Comparison of ENCODE assay signal across 8 cellular contexts in genomic region chr17:18857864-18858566, GRCh38. TPM values are rescaled to one million over a fixed set of nuclear protein-coding genes. Genes with fewer than 3 reads are reported as not detected.
A peak's percentile ranks its signal among the peaks of the same experiment; 100 is the strongest.
DNase-seq lines count a peak whose midpoint lies in the region; ATAC-seq and TF ChIP-seq lines count a peak whose summit lies in the region.

TSS of gene PRPSAP2 (plus strand) at chr17:18858131. CDS start at chr17:18865834, 7,703 bp downstream.

- no TSS peak for BruUV-seq in PC-9 (replicated peaks; lab: Mats Ljungman, UMichigan)

- H3K79me2 ChIP-seq in PC-9 (ENCODE audit: low read depth): peaks cover 43% of the 10 kb centered on the region

- intact Hi-C loops in PC-9 (cut with micrococcal nuclease; ENCODE audit: unreplicated experiment): loop anchor here (5.0 kb wide), 1 partner anchor 144 kb away; the partner anchor contains the start of gene FAM83G
- intact Hi-C loops in mucosa of descending colon (cut with DNase I, micrococcal nuclease): no loop called here

- H2AFZ ChIP-seq in PC-9: peak within 1 kb of the TSS; percentile 80

- CTCF ChIA-PET in PC-9 (lab: Charles Lee): no interaction called here

- peak; percentile 48 for ATAC-seq in GM21576 (IDR thresholded peaks at IDR 0.05; ENCODE audit: unreplicated experiment)
- ATAC-seq in mucosa of descending colon: peak; percentile 97

- POLR2A ChIA-PET in PC-9 (lab: Charles Lee; ENCODE audit: unreplicated experiment): interaction anchor here (0.5 to 0.8 kb wide), 4 partner anchors 110 to 1826 kb away, joined by 3 to 23 read pairs (median 6); no protein-coding TSS in a partner anchor

- no peak for TF ChIP-seq CTCF in PC-9 (conservative IDR thresholded peaks at IDR 0.05)
- TF ChIP-seq CTCF in epithelial cell of esophagus (IDR thresholded peaks at IDR 0.05; ENCODE audit: insufficient read depth, low read depth, low read length, missing control alignments): no peak
- no peak for TF ChIP-seq CTCF in mucosa of descending colon (IDR thresholded peaks at IDR 0.05)

- in situ Hi-C loops in Caki2 (cut with HindIII; ENCODE audit: low pct_unique_long_range_greater_than_20kb, low sequenced_read_pairs): no loop called here

- peaks cover 3% of the 10 kb centered on the region; the same call in 1 of the 2 replicates for H3F3A ChIP-seq in PC-9 (ENCODE audit: insufficient read depth, low read depth)

- peak within 1 kb of the TSS; percentile 76 for H3K4me2 ChIP-seq in PC-9

- H3K9me3 ChIP-seq in PC-9 (ENCODE audit: insufficient read depth, low read depth) (no peaks in the 10 kb centered on the region), mucosa of descending colon (no peaks in the 10 kb centered on the region)

- H3K36me3 ChIP-seq in PC-9 (ENCODE audit: low read depth) (no peaks in the 10 kb centered on the region), mucosa of descending colon (ENCODE audit: low read depth) (no peaks in the 10 kb centered on the region)

- H4K20me1 ChIP-seq in PC-9 (ENCODE audit: insufficient read depth): no peaks in the 10 kb centered on the region

- H3K9me2 ChIP-seq in PC-9 (ENCODE audit: insufficient read depth): no peaks in the 10 kb centered on the region

- DNase-seq in Caki2 (ENCODE audit: low read depth) (peak; percentile 79), KG1 (lab: John Stamatoyannopoulos, UW) (peak; percentile 74), PC-9 (peak; percentile 90 to 97), activated T-cell treated with anti-CD3 and anti-CD28 coated beads for 48 hours (ENCODE audit: low read depth) (peak; percentile 90), epithelial cell of esophagus (ENCODE audit: low read depth) (peak; percentile 97), mucosa of descending colon (peak; percentile 97 to 99 (median 99))
- peak; percentile 93 to 96 for DNase-seq in stimulated activated CD8-positive, alpha-beta memory T cell treated with anti-CD3 and anti-CD28 coated beads, Interleukin-2, amount 100 ng/mL, for 48 hours (ENCODE audit: low read depth in 2 of 2)

- peaks cover 22% of the 10 kb centered on the region for H3K4me1 ChIP-seq in PC-9 (replicated peaks; ENCODE audit: insufficient read depth)
- H3K4me1 ChIP-seq in mucosa of descending colon (ENCODE audit: low read depth): peaks cover 16% of the 10 kb centered on the region

- H3K4me3 ChIP-seq in PC-9: peak within 1 kb of the TSS; percentile 59
- H3K4me3 ChIP-seq in epithelial cell of esophagus (ENCODE audit: low read length): peak within 1 kb of the TSS; percentile 47
- H3K4me3 ChIP-seq in mucosa of descending colon: peak within 1 kb of the TSS; percentile 82

- no peaks in the 10 kb centered on the region for H3K27me3 ChIP-seq in PC-9 (ENCODE audit: insufficient read depth, low read depth)

- H3K27ac ChIP-seq in PC-9: 0 out of 2 replicates have a peak within 1 kb of the TSS, but pooled peaks have one; percentile 7

RNA-seq across cellular contexts. Expression of gene PRPSAP2, which starts in this region (rescaled TPM):
- 52.2 and 67.5 TPM in 2 replicates for total RNA-seq in Caki2 (2014; rRNA removed; shearing (Covaris generic); ENCODE audit: low replicate concordance)
- total RNA-seq in PC-9 (2021): 37.2 and 50.0 TPM in 2 replicates
- total RNA-seq in mucosa of descending colon: 10 to 100 TPM; 32.6 to 42.1 (median 35.0) TPM

Comparison
In these comparisons a context has a peak if more than half of its experiments do, and no peak if none do; other contexts are left out.
1. Peak in every context shown above with its lines: DNase-seq, ATAC-seq, H3K4me3 ChIP-seq and H3K27ac ChIP-seq.